In the genomic region with DNA sequence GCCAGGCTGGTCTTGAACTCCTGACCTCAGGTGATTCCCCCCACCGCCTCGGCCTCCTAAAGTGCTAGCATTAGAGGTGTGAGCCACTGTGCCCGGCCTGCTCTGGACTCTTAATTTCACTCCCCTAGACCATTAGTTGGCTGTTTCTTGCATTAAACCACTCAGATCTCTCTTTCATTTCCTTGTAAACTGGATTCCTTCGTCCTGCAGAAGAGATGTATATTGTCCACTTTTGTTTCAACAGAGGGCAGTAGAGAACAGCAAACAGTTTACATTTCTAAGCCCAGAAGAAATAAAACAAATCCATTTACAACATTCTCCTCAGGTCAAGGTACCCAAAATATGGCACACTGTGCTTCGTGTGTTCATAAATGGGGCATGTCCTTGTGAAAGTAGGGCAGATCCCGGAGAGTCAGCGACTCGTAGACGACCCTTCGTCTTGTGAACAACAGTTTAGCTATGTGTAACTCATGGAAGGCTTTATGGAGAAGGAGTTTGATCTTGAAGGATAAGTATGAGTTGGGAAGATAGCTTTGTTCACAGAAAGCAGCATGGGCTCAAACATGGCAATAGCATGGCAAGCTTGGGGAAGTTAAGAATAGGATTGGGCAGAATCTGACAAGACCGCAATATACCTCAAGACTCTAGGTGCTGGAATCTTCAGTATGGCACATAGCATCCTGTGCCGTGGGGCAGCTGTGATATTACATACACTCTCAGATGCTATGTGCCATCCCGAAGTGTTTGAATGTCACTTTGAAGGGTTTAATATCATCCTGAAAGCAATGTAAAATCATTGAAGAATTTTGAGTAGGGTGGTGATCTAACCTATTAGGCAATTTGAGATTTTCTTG, we compare ENCODE assay signal across 12 cellular contexts. TPM values are rescaled to one million over a fixed set of nuclear protein-coding genes. Genes with fewer than 3 reads are reported as not detected.
DNase-seq lines count a peak whose midpoint lies in the region; ATAC-seq and TF ChIP-seq lines count a peak whose summit lies in the region.
"Not testable (repeated sequence)": the region's sequence is repeated elsewhere in the genome, so short reads cannot be mapped to it uniquely, and the experiment has no call there.
"Had no signal": no experiment of that assay in that cellular context is flagged by ENCODE, and none has a peak within 500 bp of the region (broad histone marks: within the 10 kb centered on the region; RNA-seq: fewer than 3 reads in every experiment).

No MANE protein-coding gene starts in this region.

- intact Hi-C loops in ascending aorta (cut with DNase I): loop anchor here (2.0 kb wide), 1 partner anchor 93 kb away; no protein-coding TSS in a partner anchor

- not testable (repeated sequence) for H2AFZ ChIP-seq in Loucy (ENCODE audit: low read length)

- peaks cover 31% of the 10 kb centered on the region for H3K27me3 Mint-ChIP-seq in CD4-positive, CD25-positive, alpha-beta regulatory T cell
- H3K27me3 Mint-ChIP-seq in stimulated activated memory B cell treated with anti-CD40 and anti-IgM and Interleukin-4, amounts not matched to agents 10 μg/mL and 1 μg/mL and 100 μg/mL, for 72 hours: not testable (repeated sequence)

- not testable (repeated sequence) for H3K4me1 Mint-ChIP-seq in CD4-positive, CD25-positive, alpha-beta regulatory T cell; stimulated activated memory B cell treated with anti-CD40 and anti-IgM and Interleukin-4, amounts not matched to agents 10 μg/mL and 1 μg/mL and 100 μg/mL, for 72 hours

- not testable (repeated sequence) for H3K36me3 ChIP-seq in CD4-positive, CD25-positive, alpha-beta regulatory T cell (ENCODE audit: control insufficient read depth, insufficient read depth, low read length); Loucy (ENCODE audit: insufficient read depth, low read length); ascending aorta

- not testable (repeated sequence) for H3K9me3 Mint-ChIP-seq in CD4-positive, CD25-positive, alpha-beta regulatory T cell; stimulated activated memory B cell treated with anti-CD40 and anti-IgM and Interleukin-4, amounts not matched to agents 10 μg/mL and 1 μg/mL and 100 μg/mL, for 72 hours

- H3K4me3 Mint-ChIP-seq in CD4-positive, CD25-positive, alpha-beta regulatory T cell; stimulated activated memory B cell treated with anti-CD40 and anti-IgM and Interleukin-4, amounts not matched to agents 10 μg/mL and 1 μg/mL and 100 μg/mL, for 72 hours: not testable (repeated sequence)

- H3K4me2 ChIP-seq in Loucy (ENCODE audit: low read depth, low read length, poor library complexity, severe bottlenecking): not testable (repeated sequence)

- not testable (repeated sequence) for H3F3A ChIP-seq in Loucy (ENCODE audit: low read depth)

- not testable (repeated sequence) for H3K9me2 ChIP-seq in Loucy (replicated peaks; ENCODE audit: low read depth, low read length)

- not testable (repeated sequence) for H3K9me3 ChIP-seq in CD4-positive, CD25-positive, alpha-beta regulatory T cell (ENCODE audit: control insufficient read depth in 2 of 2, low read length in 2 of 2); Loucy (ENCODE audit: insufficient read depth, low read depth, low read length); ascending aorta

- H3K27me3 ChIP-seq in CD4-positive, CD25-positive, alpha-beta regulatory T cell (ENCODE audit: control insufficient read depth, insufficient read depth, low read length); Loucy (ENCODE audit: insufficient read depth, low read length, poor library complexity, severe bottlenecking); ascending aorta: not testable (repeated sequence)

- TF ChIP-seq CTCF in GM13977 (IDR thresholded peaks at IDR 0.05; ENCODE audit: extremely low read depth, insufficient read depth, missing control alignments) (peak; percentile 41), Loucy (conservative IDR thresholded peaks at IDR 0.05; ENCODE audit: low read length) (peak; percentile 67), ascending aorta (IDR thresholded peaks at IDR 0.05) (peak in 2 of 3 experiments; percentile 20 to 53), fibroblast of the aortic adventitia (IDR thresholded peaks at IDR 0.05; ENCODE audit: insufficient read depth, low read length) (peak; percentile 40)

- H3K27ac ChIP-seq in CD4-positive, CD25-positive, alpha-beta regulatory T cell (ENCODE audit: insufficient read depth, low read length, poor library complexity, severe bottlenecking); ascending aorta: not testable (repeated sequence)

- not testable (repeated sequence) for ATAC-seq in CD4-positive, CD25-positive, alpha-beta regulatory T cell (ENCODE audit: low read depth in 2 of 2); stimulated activated memory B cell treated with anti-CD40 and anti-IgM and Interleukin-4, amounts not matched to agents 10 μg/mL and 1 μg/mL and 100 μg/mL, for 72 hours

- DNase-seq in CD4-positive, CD25-positive, alpha-beta regulatory T cell: peak in 2 of 3 donors; percentile 18 to 31
- DNase-seq in GM13977 (ENCODE audit: low spot score); ascending aorta (ENCODE audit: low spot score in 2 of 2): not testable (repeated sequence)
- DNase-seq in OCI-M1 (lab: John Stamatoyannopoulos, UW) (peak; percentile 83), fibroblast of the aortic adventitia (ENCODE audit: low read depth) (peak; percentile 51), medulla oblongata (ENCODE audit: extremely low spot score) (peak; percentile 73)

- H3K27ac Mint-ChIP-seq in CD4-positive, CD25-positive, alpha-beta regulatory T cell: not testable (repeated sequence)
- H3K27ac Mint-ChIP-seq in stimulated activated memory B cell treated with anti-CD40 and anti-IgM and Interleukin-4, amounts not matched to agents 10 μg/mL and 1 μg/mL and 100 μg/mL, for 72 hours: peak overlapping the region; percentile 66

- not testable (repeated sequence) for H3K9ac ChIP-seq in Loucy (ENCODE audit: low read depth, low read length, poor library complexity, severe bottlenecking)

- not testable (repeated sequence) for H3K36me3 Mint-ChIP-seq in CD4-positive, CD25-positive, alpha-beta regulatory T cell; stimulated activated memory B cell treated with anti-CD40 and anti-IgM and Interleukin-4, amounts not matched to agents 10 μg/mL and 1 μg/mL and 100 μg/mL, for 72 hours

- in situ Hi-C loops in GM13977 (cut with MboI; ENCODE audit: low pct_unique_long_range_greater_than_20kb, low sequenced_read_pairs, unreplicated experiment): loop anchor here (25.0 kb wide), 1 partner anchor 90 kb away; a partner anchor contains a TSS

- not testable (repeated sequence) for H4K20me1 ChIP-seq in Loucy (ENCODE audit: insufficient read depth, low read length, poor library complexity, severe bottlenecking)

- H3K4me1 ChIP-seq in CD4-positive, CD25-positive, alpha-beta regulatory T cell (ENCODE audit: control insufficient read depth, insufficient read depth, low read length, poor library complexity, severe bottlenecking); Loucy (ENCODE audit: insufficient read depth, low read length, poor library complexity, severe bottlenecking); ascending aorta: not testable (repeated sequence)

- H3K4me3 ChIP-seq in CD4-positive, CD25-positive, alpha-beta regulatory T cell (ENCODE audit: low read depth, low read length); Loucy (ENCODE audit: low read length, poor library complexity, severe bottlenecking); ascending aorta; fibroblast of the aortic adventitia (ENCODE audit: low read depth, low read length): not testable (repeated sequence)

- H3K79me2 ChIP-seq in Loucy (ENCODE audit: insufficient read depth, low read length): not testable (repeated sequence)

RNA-seq across cellular contexts. Expression of a gene that starts 15.2 kb away (rescaled TPM):
- total RNA-seq in CD4-positive, CD25-positive, alpha-beta regulatory T cell: 1.2 TPM
- under 1 TPM in 2 of 4 donors, not detected in 2; 0.16 to 0.53 TPM for polyA plus RNA-seq in CD4-positive, CD25-positive, alpha-beta regulatory T cell
- total RNA-seq in ascending aorta: 14.5 TPM
- not detected in 2 replicates for total RNA-seq in fibroblast of the aortic adventitia (ENCODE audit: low replicate concordance)
- total RNA-seq: activated CD4-positive, alpha-beta T cell treated with anti-CD3 and anti-CD28 coated beads, Interleukin-2, amount 10 ng/mL, durations not matched to agents 7 days and 5 days had no signal

RNA-seq across cellular contexts. Expression of a gene that starts 16.8 kb away (rescaled TPM):
- not detected for total RNA-seq in CD4-positive, CD25-positive, alpha-beta regulatory T cell
- not detected for polyA plus RNA-seq in CD4-positive, CD25-positive, alpha-beta regulatory T cell
- total RNA-seq in ascending aorta (not detected), fibroblast of the aortic adventitia (ENCODE audit: low replicate concordance) (not detected in 2 replicates)
- total RNA-seq: activated CD4-positive, alpha-beta T cell treated with anti-CD3 and anti-CD28 coated beads, Interleukin-2, amount 10 ng/mL, durations not matched to agents 7 days and 5 days; activated naive CD4-positive, alpha-beta T cell treated with anti-CD3 and anti-CD28 coated beads, Interleukin-2, amount 50 U/mL, for 72 hours had no signal

RNA-seq across cellular contexts. Expression of a gene that starts 59.3 kb away (rescaled TPM):
- not detected for total RNA-seq in CD4-positive, CD25-positive, alpha-beta regulatory T cell
- 1 to 10 TPM in 1 of 4 donors, under 1 TPM in 2, not detected in 1; 0.51 to 2.1 (median 0.51) TPM for polyA plus RNA-seq in CD4-positive, CD25-positive, alpha-beta regulatory T cell
- not detected for total RNA-seq in ascending aorta
- 0.90 TPM in 1 of 2 replicates, not detected in the other for total RNA-seq in fibroblast of the aortic adventitia (ENCODE audit: low replicate concordance)
- total RNA-seq: activated CD4-positive, alpha-beta T cell treated with anti-CD3 and anti-CD28 coated beads, Interleukin-2, amount 10 ng/mL, durations not matched to agents 7 days and 5 days; activated naive CD4-positive, alpha-beta T cell treated with anti-CD3 and anti-CD28 coated beads, Interleukin-2, amount 50 U/mL, for 72 hours; gastroesophageal sphincter; prostate gland had no signal
